17 cellular contexts compared by ENCODE assay signal in genomic region chr21:20661221-20661620, GRCh38.
DNase-seq lines count a peak whose midpoint lies in the region; ATAC-seq and TF ChIP-seq lines count a peak whose summit lies in the region.
"Had no signal": no experiment of that assay in that cellular context is flagged by ENCODE, and none has a peak within 500 bp of the region (broad histone marks: within the 10 kb centered on the region; RNA-seq: fewer than 3 reads in every experiment).

No MANE protein-coding gene starts in this region.

- H3K27me3 Mint-ChIP-seq in H9 (ENCODE audit: low read depth), result peaks cover under 1% of the 10 kb centered on the region; the same call in 1 of the 2 replicates

- H3K4me1 ChIP-seq in H9 (ENCODE audit: insufficient read depth, low read length) (peaks cover 5% of the 10 kb centered on the region), iPS-18a (ENCODE audit: control insufficient read depth, low read depth, low read length) (peaks cover 42% of the 10 kb centered on the region)

- WGBS in H9 (ENCODE audit: extremely low coverage, insufficient read length, low lambda C conversion rate), result no CpG with 5 or more reads among the region's 5 CpGs

- H3K79me1 ChIP-seq in H9 (ENCODE audit: insufficient read depth, low read depth, low read length, poor library complexity, severe bottlenecking), result no peaks in the 10 kb centered on the region

- TF ChIP-seq CTCF in H9 (conservative IDR thresholded peaks at IDR 0.05), result no peak

- no peak overlapping the region for H2AFZ ChIP-seq in H9 (ENCODE audit: low read length)
- H2AFZ ChIP-seq: PC-9 had no signal

- peak overlapping the region; percentile 42 for H3K4me3 ChIP-seq in iPS-18a (ENCODE audit: low read length)
- H3K4me3 ChIP-seq: K562, PC-9 had no signal

- no peak overlapping the region for H2BK12ac ChIP-seq in H9 (ENCODE audit: insufficient read length, low read depth, low read length)

- H3K27me3 ChIP-seq in H9 (ENCODE audit: insufficient read depth, low read length), result no peaks in the 10 kb centered on the region
- no peaks in the 10 kb centered on the region for H3K27me3 ChIP-seq in iPS-18a (ENCODE audit: control insufficient read depth, insufficient read depth, low read length)

- no peaks in the 10 kb centered on the region for H3K9me3 ChIP-seq in H9 (ENCODE audit: control insufficient read depth, low read depth, low read length)
- no peaks in the 10 kb centered on the region for H3K9me3 ChIP-seq in iPS-18a (ENCODE audit: control insufficient read depth, low read depth, low read length)

- no peak for ATAC-seq in GM18517 (IDR thresholded peaks at IDR 0.05; ENCODE audit: unreplicated experiment)
- ATAC-seq in HG03342 (IDR thresholded peaks at IDR 0.05; ENCODE audit: unreplicated experiment), result no peak
- ATAC-seq: K562 had no signal

- H3K9ac ChIP-seq in H9 (ENCODE audit: extremely low read depth, insufficient read length, low read length) (no peak overlapping the region), iPS-18a (ENCODE audit: low read length) (peak overlapping the region; percentile 49)

- peak; percentile 12 for DNase-seq in ELF-1 (ENCODE audit: low read depth, low spot score)
- no peak for DNase-seq in H9
- peak; percentile 75 for DNase-seq in NCI-H69 (lab: John Stamatoyannopoulos, UW)
- DNase-seq in NCI-H2171 (lab: John Stamatoyannopoulos, UW), result no peak
- no peak for DNase-seq in NCI-H526 treated with DMSO at 0.1 percent for 48 hours (lab: John Stamatoyannopoulos, UW)
- DNase-seq: DMS 273 treated with DMSO at 0.1 percent for 48 hours, NCI-H1436 treated with DMSO at 0.1 percent for 48 hours, NCI-H2081 treated with DMSO at 0.1 percent for 48 hours, NCI-H774, PC-9, SW 1271 had no signal

- H4K5ac ChIP-seq in H9 (ENCODE audit: insufficient read length, low read depth, low read length), result no peak overlapping the region

- H3K36me3 ChIP-seq in iPS-18a (ENCODE audit: control insufficient read depth, low read depth, low read length), result no peaks in the 10 kb centered on the region

- peak overlapping the region; percentile 62 for H3K27ac ChIP-seq in H9 (ENCODE audit: insufficient read length, low read depth, low read length)
- peak overlapping the region; percentile 94 for H3K27ac ChIP-seq in iPS-18a (ENCODE audit: low read length)
- H3K27ac ChIP-seq: HL-60, PC-9 had no signal

- no peak overlapping the region for H2BK5ac ChIP-seq in H9 (ENCODE audit: insufficient read length, low read length)

- peaks cover 12 to 23% (median 19%) of the 10 kb centered on the region in 3 experiments for H3K36me3 Mint-ChIP-seq in H9 (ENCODE audit: insufficient read depth in 1 of 3, low read depth in 3 of 3)
- H3K36me3 Mint-ChIP-seq: CD14-positive monocyte had no signal

- no peak overlapping the region for H3K23ac ChIP-seq in H9 (ENCODE audit: insufficient read length, low read depth, low read length)

- H3K23me2 ChIP-seq in H9 (ENCODE audit: insufficient read length, low read depth, low read length, poor library complexity, severe bottlenecking), result no peaks in the 10 kb centered on the region

- no peak overlapping the region for H3K14ac ChIP-seq in H9 (ENCODE audit: insufficient read depth, low read length)

- H3K9me3 Mint-ChIP-seq in H9, result peaks cover 11 to 15% of the 10 kb centered on the region in 2 experiments

- H3K18ac ChIP-seq in H9 (ENCODE audit: insufficient read length, low read depth, low read length), result no peak overlapping the region

- no peak overlapping the region for H2AK5ac ChIP-seq in H9 (ENCODE audit: insufficient read length, low read length)

- no peak overlapping the region for H4K91ac ChIP-seq in H9 (ENCODE audit: insufficient read length, low read depth, low read length)

- H4K8ac ChIP-seq in H9 (replicated peaks; ENCODE audit: insufficient read length, low read depth, low read length), result no peak overlapping the region

- no peaks in the 10 kb centered on the region for H3K79me2 ChIP-seq in H9 (ENCODE audit: insufficient read depth, low read length)

- H2BK120ac ChIP-seq in H9 (ENCODE audit: low read depth, low read length, poor library complexity, severe bottlenecking), result no peak overlapping the region

- H2BK20ac ChIP-seq in H9 (ENCODE audit: low read depth, low read length, poor library complexity, severe bottlenecking), result no peak overlapping the region

- no peak overlapping the region for H3K4ac ChIP-seq in H9 (ENCODE audit: low read depth, low read length)

- peaks cover 46 to 53% of the 10 kb centered on the region in 2 experiments for H3K4me1 Mint-ChIP-seq in H9
- H3K4me1 Mint-ChIP-seq: CD14-positive monocyte had no signal

- peak overlapping the region; percentile 2 for H3K4me2 ChIP-seq in H9 (ENCODE audit: insufficient read depth, insufficient read length, low read length)
- H3K4me2 ChIP-seq: PC-9 had no signal

- no peak overlapping the region for H2BK15ac ChIP-seq in H9 (ENCODE audit: low read depth, low read length)

- no peak overlapping the region for H3K56ac ChIP-seq in H9 (ENCODE audit: insufficient read length, low read depth, low read length)

- H3T11ph ChIP-seq in H9 (ENCODE audit: low read length), result no peak overlapping the region

- peak overlapping the region; percentile 91 to 99 (median 92) for H3K27ac Mint-ChIP-seq in H9
- H3K27ac Mint-ChIP-seq: CD14-positive monocyte had no signal

- H4K20me1 ChIP-seq in H9 (ENCODE audit: control insufficient read depth, insufficient read depth, insufficient read length), result no peaks in the 10 kb centered on the region

- H3K4me3 Mint-ChIP-seq in H9, result peak overlapping the region; percentile 19 to 27; a peak in 4 of 5 replicates
- H3K4me3 Mint-ChIP-seq: CD14-positive monocyte had no signal

Comparison
In these comparisons a context has a peak if more than half of its experiments do, and no peak if none do; other contexts are left out.
1. DNase-seq: peak in ELF-1 (single experiment) and NCI-H69 (single experiment); none in H9 (single experiment), NCI-H2171 (single experiment) and NCI-H526 treated with DMSO at 0.1 percent for 48 hours (single experiment).